In genomic region chr10:122327237-122328206, GRCh38 we compare ENCODE assay signal across 23 cellular contexts. TPM values are rescaled to one million over a fixed set of nuclear protein-coding genes. Genes with fewer than 3 reads are reported as not detected.
"Had no signal": no experiment of that assay in that cellular context is flagged by ENCODE, and none has a peak within 500 bp of the region (broad histone marks: within the 10 kb centered on the region; RNA-seq: fewer than 3 reads in every experiment).

No MANE protein-coding gene starts in this region.

- H3K36me3 Mint-ChIP-seq: activated naive CD4-positive, alpha-beta T cell treated with anti-CD3 and anti-CD28 coated beads, Interleukin-2, amount 50 U/mL, for 72 hours had no signal

- H3K9me3 Mint-ChIP-seq: activated T-cell treated with anti-CD3 and anti-CD28 coated beads, Interleukin-2, amount 50 U/mL, for 24 hours; nephron progenitor cell had no signal

- H3K36me3 ChIP-seq: ascending aorta, brain microvascular endothelial cell, heart left ventricle, sigmoid colon, tibial artery, uterus had no signal

- ATAC-seq: activated naive CD4-positive, alpha-beta T cell treated with anti-CD3 and anti-CD28 coated beads, Interleukin-2, amount 50 U/mL, for 72 hours; activated T-helper 17 cell treated with anti-CD3 and anti-CD28 coated beads, Interleukin-2, amount 50 U/mL, for 72 hours; heart left ventricle; left cardiac atrium had no signal

- H3K4me1 ChIP-seq: ascending aorta, heart left ventricle, sigmoid colon, tibial artery, uterus had no signal

- H3K4me3 Mint-ChIP-seq: activated T-cell treated with anti-CD3 and anti-CD28 coated beads, Interleukin-2, amount 50 U/mL, for 24 hours; activated T-helper 17 cell treated with anti-CD3 and anti-CD28 coated beads, Interleukin-2, amount 50 U/mL, for 72 hours; nephron progenitor cell had no signal

- H3K27ac ChIP-seq: ascending aorta, brain microvascular endothelial cell, heart left ventricle, sigmoid colon, tibial artery, uterus had no signal

- H3K27ac Mint-ChIP-seq: activated naive CD4-positive, alpha-beta T cell treated with anti-CD3 and anti-CD28 coated beads, Interleukin-2, amount 50 U/mL, for 72 hours; activated T-cell treated with anti-CD3 and anti-CD28 coated beads, Interleukin-2, amount 50 U/mL, for 24 hours; activated T-helper 17 cell treated with anti-CD3 and anti-CD28 coated beads, Interleukin-2, amount 50 U/mL, for 72 hours; nephron progenitor cell had no signal

- H3K27me3 ChIP-seq: ascending aorta, brain microvascular endothelial cell, heart left ventricle, sigmoid colon, tibial artery, uterus had no signal

- H3K9me3 ChIP-seq: ascending aorta, heart left ventricle, sigmoid colon, tibial artery, uterus had no signal

- FAIRE-seq: endometrium, islet of Langerhans, TTC549 had no signal

- H3K4me1 Mint-ChIP-seq: activated T-helper 17 cell treated with anti-CD3 and anti-CD28 coated beads, Interleukin-2, amount 50 U/mL, for 72 hours had no signal

- H3K4me3 ChIP-seq: ascending aorta, heart left ventricle, sigmoid colon, tibial artery, uterus had no signal

- DNase-seq: activated CD4-positive, alpha-beta T cell treated with anti-CD3 and anti-CD28 coated beads for 1 hour; activated T-cell treated with anti-CD3 and anti-CD28 coated beads, Interleukin-2, amount 50 U/mL, for 24 hours; brain microvascular endothelial cell; cortex of kidney; effector CD4-positive, alpha-beta T cell; left cardiac atrium; nephron progenitor cell; nucleus accumbens; posterior cingulate gyrus; sigmoid colon; stimulated activated CD4-positive, alpha-beta T cell treated with anti-CD3 and anti-CD28 coated beads, Interleukin-2, amount 100 ng/mL, for 48 hours; stimulated activated naive CD4-positive, alpha-beta T cell; T-helper 1 cell; tibial artery; uterus had no signal

RNA-seq across cellular contexts. Expression of gene BTBD16, which starts 56.4 kb away (rescaled TPM):
- total RNA-seq: activated naive CD4-positive, alpha-beta T cell treated with anti-CD3 and anti-CD28 coated beads, Interleukin-2, amount 50 U/mL, for 72 hours; activated T-helper 17 cell treated with anti-CD3 and anti-CD28 coated beads, Interleukin-2, amount 50 U/mL, for 72 hours; ascending aorta; fibroblast of villous mesenchyme had no signal
- polyA plus RNA-seq: heart left ventricle had no signal
